Comparison of ENCODE assay signal across 8 cellular contexts in the genomic region with DNA sequence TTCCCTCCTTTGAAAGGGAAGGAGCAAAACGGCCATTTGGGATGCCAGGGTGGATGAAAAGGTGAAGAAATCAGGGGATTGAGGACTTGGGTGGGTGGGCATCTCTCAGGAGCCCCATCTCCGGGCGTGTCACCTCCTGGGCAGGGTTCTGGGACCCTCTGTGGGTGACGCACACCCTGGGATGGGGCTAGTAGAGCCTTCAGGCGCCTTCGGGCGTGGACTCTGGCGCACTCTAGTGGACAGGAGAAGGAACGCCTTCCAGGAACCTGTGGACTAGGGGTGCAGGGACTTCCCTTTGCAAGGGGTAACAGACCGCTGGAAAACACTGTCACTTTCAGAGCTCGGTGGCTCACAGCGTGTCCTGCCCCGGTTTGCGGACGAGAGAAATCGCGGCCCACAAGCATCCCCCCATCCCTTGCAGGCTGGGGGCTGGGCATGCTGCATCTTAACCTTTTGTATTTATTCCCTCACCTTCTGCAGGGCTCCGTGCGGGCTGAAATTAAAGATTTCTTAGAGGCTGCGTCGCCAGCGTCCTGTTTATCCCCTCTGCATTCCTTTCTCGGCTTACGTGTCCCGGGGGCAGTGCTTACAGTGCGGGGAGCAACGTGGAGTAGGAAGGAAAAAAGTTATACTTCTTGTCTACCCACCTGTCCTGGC. TPM values are rescaled to one million over a fixed set of nuclear protein-coding genes. Genes with fewer than 3 reads are reported as not detected.
DNase-seq lines count a peak whose midpoint lies in the region; ATAC-seq and TF ChIP-seq lines count a peak whose summit lies in the region.

No MANE protein-coding gene starts in this region.

- H3K27ac ChIP-seq in A673 (ENCODE audit: low read depth, low read length, poor library complexity, severe bottlenecking) (no peak overlapping the region), VCaP (no peak overlapping the region)

- ATAC-seq in GM18519 (IDR thresholded peaks at IDR 0.05; ENCODE audit: low FRiP score, unreplicated experiment), result no peak

- CTCF ChIA-PET in A673 (lab: Charles Lee), result interaction anchor here (1.6 kb wide), 1 partner anchor 34 kb away, joined by 9 read pairs; no protein-coding TSS in a partner anchor

- no peaks in the 10 kb centered on the region for H3K36me3 ChIP-seq in A673 (ENCODE audit: insufficient read depth, low read length, poor library complexity, severe bottlenecking)

- BruUV-seq in A673 (replicated peaks; lab: Mats Ljungman, UMichigan), result no TSS peak

- H3K27me3 ChIP-seq in A673 (replicated peaks; ENCODE audit: insufficient read depth, low read depth, low read length, poor library complexity), result no peaks in the 10 kb centered on the region

- DNase-seq in A673 (ENCODE audit: low spot score) (peak; percentile 85), GM19240 (ENCODE audit: insufficient read length, low spot score) (peak; percentile 85), NCI-H2081 (lab: John Stamatoyannopoulos, UW) (peak; percentile 62 to 72), T47D (ENCODE audit: low read depth in 1 of 2, low spot score in 1 of 2) (peak; percentile 70 to 79), iris pigment epithelial cell (ENCODE audit: low read depth) (peak; percentile 44)
- peak; percentile 68 for DNase-seq in stimulated activated CD4-positive, alpha-beta T cell treated with anti-CD3 and anti-CD28 coated beads, Interleukin-4, amount 100 ng/mL, for 1 hour

- intact Hi-C loops in A673 (cut with micrococcal nuclease; ENCODE audit: unreplicated experiment), result loop anchor here (1.0 kb wide), 3 partner anchors 34 to 276 kb away; no protein-coding TSS in a partner anchor

- peak; percentile 94 for TF ChIP-seq CTCF in A673 (conservative IDR thresholded peaks at IDR 0.05; ENCODE audit: low read depth, low read length)
- peak; percentile 91 for TF ChIP-seq CTCF in VCaP (conservative IDR thresholded peaks at IDR 0.05)

- no peaks in the 10 kb centered on the region for H3K9me3 ChIP-seq in A673 (ENCODE audit: low read depth, low read length, poor library complexity, severe bottlenecking)

- no peak overlapping the region for H3K4me3 ChIP-seq in A673 (ENCODE audit: low read depth, low read length, poor library complexity, severe bottlenecking)

- no peaks in the 10 kb centered on the region for H3K4me1 ChIP-seq in A673 (ENCODE audit: insufficient read depth, low read length, poor library complexity, severe bottlenecking)

- in situ Hi-C loops in T47D (cut with HindIII; ENCODE audit: low pct_unique_long_range_greater_than_20kb, low sequenced_read_pairs), result no loop called here

- POLR2A ChIA-PET in A673 (lab: Charles Lee; ENCODE audit: low non-redundant PET), result no interaction called here

RNA-seq across cellular contexts. Expression of a gene that starts 15.2 kb away (rescaled TPM):
- not detected in 2 replicates for total RNA-seq in A673 (2021)

RNA-seq across cellular contexts. Expression of a gene that starts 22.4 kb away (rescaled TPM):
- total RNA-seq in A673 (2021), result 104 and 122 TPM in 2 replicates

RNA-seq across cellular contexts. Expression of a gene that starts 27.5 kb away (rescaled TPM):
- 0.26 TPM in 1 of 2 replicates, not detected in the other for total RNA-seq in A673 (2021)
